In genomic region chr2:118618279-118618678, GRCh38 we compare ENCODE assay signal across 20 cellular contexts.
"Had no signal": no experiment of that assay in that cellular context is flagged by ENCODE, and none has a peak within 500 bp of the region (broad histone marks: within the 10 kb centered on the region; RNA-seq: fewer than 3 reads in every experiment).

No MANE protein-coding gene starts in this region.

- DNase-seq: activated B cell treated with CpG ODN at 0.5 μM for 24 hours; activated CD4-positive, alpha-beta T cell treated with anti-CD3 and anti-CD28 coated beads for 48 hours; activated CD4-positive, alpha-beta T cell treated with anti-CD3 and anti-CD28 coated beads, Interleukin-2, amount 50 U/mL, for 1 hour; activated CD4-positive, alpha-beta T cell treated with anti-CD3 and anti-CD28 coated beads, Interleukin-2, amount 50 U/mL, for 48 hours; activated CD8-positive, alpha-beta memory T cell treated with anti-CD3 and anti-CD28 coated beads for 24 hours; activated CD8-positive, alpha-beta T cell treated with anti-CD3 and anti-CD28 coated beads for 36 hours; activated effector memory CD4-positive, alpha-beta T cell treated with Interleukin-2 at 50 U/mL for 16 hours; activated gamma-delta T cell treated with Interleukin-2 at 50 U/mL for 16 hours; activated naive CD4-positive, alpha-beta T cell treated with anti-CD3 and anti-CD28 coated beads, Interleukin-2, amount 50 U/mL, for 16 hours; activated naive CD4-positive, alpha-beta T cell treated with Interleukin-2 at 50 U/mL for 16 hours; activated T-cell treated with anti-CD3 and anti-CD28 coated beads, Interleukin-2, amount 50 U/mL, for 4 hours; amniotic stem cell; anterior cingulate cortex; brain microvascular endothelial cell; cortex of kidney; dermis blood vessel endothelial cell; effector CD8-positive, alpha-beta T cell; foreskin fibroblast; head of caudate nucleus; T-helper 2 cell had no signal
